ENCODE assay signal across 19 cellular contexts in genomic region chr1:224931605-224932004, GRCh38. TPM values are rescaled to one million over a fixed set of nuclear protein-coding genes. Genes with fewer than 3 reads are reported as not detected.
DNase-seq lines count a peak whose midpoint lies in the region; ATAC-seq and TF ChIP-seq lines count a peak whose summit lies in the region.
"Had no signal": no experiment of that assay in that cellular context is flagged by ENCODE, and none has a peak within 500 bp of the region (broad histone marks: within the 10 kb centered on the region; RNA-seq: fewer than 3 reads in every experiment).

No MANE protein-coding gene starts in this region.

- TF ChIP-seq CTCF in Caco-2 (IDR thresholded peaks at IDR 0.05; ENCODE audit: insufficient read depth in 1 of 2, low read depth in 1 of 2, low read length in 1 of 2, severe bottlenecking in 1 of 2, unreplicated experiment in 1 of 2) (no peak), PC-3 (conservative IDR thresholded peaks at IDR 0.05; ENCODE audit: low read depth, low read length) (no peak), endodermal cell (conservative IDR thresholded peaks at IDR 0.05) (no peak), chondrocyte (IDR thresholded peaks at IDR 0.05) (no peak)

- CTCF ChIA-PET in Caco-2 (lab: Charles Lee): no interaction called here
- CTCF ChIA-PET in PC-3 (lab: Charles Lee): interaction anchor here (0.6 kb wide), 1 partner anchor 238 kb away, joined by 3 read pairs; no protein-coding TSS in a partner anchor

- no peaks in the 10 kb centered on the region for H3K36me3 ChIP-seq in Caco-2 (ENCODE audit: control insufficient read depth, insufficient read depth, low read length)
- H3K36me3 ChIP-seq in PC-3 (ENCODE audit: low read depth, low read length): peaks cover 43% of the 10 kb centered on the region
- peaks cover 3% of the 10 kb centered on the region for H3K36me3 ChIP-seq in endodermal cell (ENCODE audit: control insufficient read depth, insufficient read depth, low read length)
- H3K36me3 ChIP-seq: BE2C, HAP-1 had no signal

- H3K9me3 ChIP-seq in Caco-2 (peaks cover 30% of the 10 kb centered on the region), PC-3 (ENCODE audit: low read length) (peaks cover 46% of the 10 kb centered on the region), endodermal cell (ENCODE audit: control insufficient read depth, low read length) (peaks cover 52% of the 10 kb centered on the region)
- H3K9me3 ChIP-seq: BE2C had no signal

- POLR2A ChIA-PET in Caco-2 (lab: Charles Lee) (no interaction called here), PC-3 (lab: Charles Lee; ENCODE audit: unreplicated experiment) (no interaction called here)

- intact Hi-C loops in Caco-2 (cut with micrococcal nuclease; ENCODE audit: unreplicated experiment) (no loop called here), PC-3 (cut with micrococcal nuclease) (loop anchor here (5.0 kb wide), 1 partner anchor 496 kb away; the partner anchor contains the start of gene LBR)

- peaks cover 63% of the 10 kb centered on the region for H3K79me2 ChIP-seq in PC-3 (ENCODE audit: low read length)

- H3K36me3 Mint-ChIP-seq in Caco-2 (ENCODE audit: insufficient read depth, unreplicated experiment) (peaks cover 32% of the 10 kb centered on the region), endodermal cell (ENCODE audit: low read depth) (peaks cover 33% of the 10 kb centered on the region), chondrocyte (ENCODE audit: low read depth) (peaks cover 38% of the 10 kb centered on the region)

- no peak overlapping the region for H3K9ac ChIP-seq in PC-3 (ENCODE audit: low read length)
- no peak overlapping the region for H3K9ac ChIP-seq in endodermal cell (ENCODE audit: extremely low read depth, low read length, poor library complexity, severe bottlenecking)
- H3K9ac ChIP-seq: GM23248 had no signal

- no peaks in the 10 kb centered on the region for H4K20me1 ChIP-seq in PC-3 (ENCODE audit: low read length)

- H3K4me1 ChIP-seq in Caco-2 (no peaks in the 10 kb centered on the region; the same call in 1 of the 2 replicates), PC-3 (ENCODE audit: insufficient read depth, low read length) (no peaks in the 10 kb centered on the region), endodermal cell (ENCODE audit: control insufficient read depth, insufficient read depth, low read length) (no peaks in the 10 kb centered on the region)
- H3K4me1 ChIP-seq: BE2C had no signal

- H2AFZ ChIP-seq in PC-3 (ENCODE audit: low read length): no peak overlapping the region
- H2AFZ ChIP-seq: GM23248 had no signal

- no peak overlapping the region; the same call in 1 of the 2 replicates for H3K4me2 ChIP-seq in PC-3 (ENCODE audit: low read length)

- H3K27me3 ChIP-seq in Caco-2 (replicated peaks; ENCODE audit: control insufficient read depth, insufficient read depth, low read length) (no peaks in the 10 kb centered on the region), PC-3 (ENCODE audit: low read length) (no peaks in the 10 kb centered on the region), endodermal cell (ENCODE audit: control insufficient read depth, insufficient read depth, low read length, poor library complexity, severe bottlenecking) (peaks cover 2% of the 10 kb centered on the region)
- H3K27me3 ChIP-seq: BE2C had no signal

- no peaks in the 10 kb centered on the region for H3F3A ChIP-seq in PC-3 (ENCODE audit: low read length, unreplicated experiment)

- in situ Hi-C loops in G401 (cut with HindIII; ENCODE audit: low sequenced_read_pairs): no loop called here

- 80% methylated on average over 1 of the region's 1 CpG; no CpG with 5 or more reads in 1 of the 2 experiments for WGBS in endodermal cell (ENCODE audit: insufficient coverage in 1 of 2, insufficient read length in 1 of 2), 2 experiments

- H3K4me3 ChIP-seq in Caco-2 (ENCODE audit: low read depth, low read length) (no peak overlapping the region), PC-3 (ENCODE audit: low read length) (peak overlapping the region; percentile 32; the same call in 1 of the 2 replicates), endodermal cell (ENCODE audit: low read length) (peak overlapping the region; percentile 57)
- H3K4me3 ChIP-seq: GM23248, HAP-1 had no signal

- H3K27me3 Mint-ChIP-seq in Caco-2 (ENCODE audit: insufficient read depth, unreplicated experiment) (no peaks in the 10 kb centered on the region), endodermal cell (ENCODE audit: insufficient read depth) (peaks cover 11% of the 10 kb centered on the region), chondrocyte (ENCODE audit: low read depth) (no peaks in the 10 kb centered on the region)

- ATAC-seq in PC-3: no peak
- ATAC-seq: HepG2 had no signal

- no TSS peak for BruUV-seq in Caco-2 (replicated peaks; lab: Mats Ljungman, UMichigan)
- BruUV-seq in PC-3 (replicated peaks; lab: Mats Ljungman, UMichigan): no TSS peak

- peaks cover 48% of the 10 kb centered on the region for H3K9me3 Mint-ChIP-seq in Caco-2 (ENCODE audit: unreplicated experiment)
- H3K9me3 Mint-ChIP-seq in endodermal cell: peaks cover 60% of the 10 kb centered on the region
- peaks cover 46% of the 10 kb centered on the region for H3K9me3 Mint-ChIP-seq in chondrocyte (ENCODE audit: low read depth)

- H3K27ac Mint-ChIP-seq in Caco-2 (ENCODE audit: unreplicated experiment): no peak overlapping the region
- H3K27ac Mint-ChIP-seq in endodermal cell: no peak overlapping the region
- no peak overlapping the region for H3K27ac Mint-ChIP-seq in chondrocyte (ENCODE audit: unreplicated experiment)
- H3K27ac Mint-ChIP-seq: CD4-positive, CD25-positive, alpha-beta regulatory T cell; CD8-positive, alpha-beta memory T cell; IgD-negative memory B cell had no signal

- DNase-seq in Caco-2: no peak
- DNase-seq in PC-3: no peak
- DNase-seq in endodermal cell: no peak
- no peak for DNase-seq in NCI-H524 (lab: John Stamatoyannopoulos, UW)
- DNase-seq in G401 (ENCODE audit: low spot score): no peak
- DNase-seq in chondrocyte (ENCODE audit: low spot score): no peak
- DNase-seq: ACHN; BE2C; C1 segment of cervical spinal cord; CD4-positive, CD25-positive, alpha-beta regulatory T cell; CD8-positive, alpha-beta memory T cell; COR-L47; GDM1; GM23248 had no signal

- H3K27ac ChIP-seq in PC-3 (ENCODE audit: low read length): no peak overlapping the region
- no peak overlapping the region for H3K27ac ChIP-seq in endodermal cell (ENCODE audit: low read depth, low read length)
- H3K27ac ChIP-seq: GM23248 had no signal

- peak overlapping the region; percentile 81 for H3K4me3 Mint-ChIP-seq in Caco-2 (ENCODE audit: unreplicated experiment)
- no peak overlapping the region for H3K4me3 Mint-ChIP-seq in endodermal cell
- H3K4me3 Mint-ChIP-seq in chondrocyte (ENCODE audit: unreplicated experiment): no peak overlapping the region
- H3K4me3 Mint-ChIP-seq: CD8-positive, alpha-beta memory T cell; IgD-negative memory B cell had no signal

- H3K9me2 ChIP-seq in PC-3 (replicated peaks; ENCODE audit: low read length): no peaks in the 10 kb centered on the region

- H3K4me1 Mint-ChIP-seq in Caco-2 (ENCODE audit: low read depth, unreplicated experiment) (no peaks in the 10 kb centered on the region), endodermal cell (no peaks in the 10 kb centered on the region), chondrocyte (ENCODE audit: low read depth) (peaks cover 10% of the 10 kb centered on the region)

RNA-seq across cellular contexts. Expression of gene DNAH14, which starts 2.1 kb away (rescaled TPM):
- total RNA-seq in Caco-2 (2022): 57.3 and 63.2 TPM in 2 replicates
- total RNA-seq in PC-3 (2014; rRNA removed): 36.6 and 42.8 TPM in 2 replicates
- total RNA-seq in endodermal cell: 10 to 100 TPM; 36.6 to 41.6 TPM
- 40.1 TPM for polyA plus RNA-seq in endodermal cell (2013, experiment 1 of 2)
- polyA plus RNA-seq in endodermal cell (2013, experiment 2 of 2): 44.8 TPM
- total RNA-seq in G401 (2014; rRNA removed; shearing (Covaris generic)): 51.6 and 55.6 TPM in 2 replicates
- 15.3 to 28.1 TPM (median 16.0 TPM) in 3 replicates for total RNA-seq in chondrocyte
- total RNA-seq: A172; CD4-positive, CD25-positive, alpha-beta regulatory T cell; H4 had no signal
- polyA plus RNA-seq: CD8-positive, alpha-beta memory T cell had no signal
